8 cellular contexts compared by ENCODE assay signal in the genomic region with DNA sequence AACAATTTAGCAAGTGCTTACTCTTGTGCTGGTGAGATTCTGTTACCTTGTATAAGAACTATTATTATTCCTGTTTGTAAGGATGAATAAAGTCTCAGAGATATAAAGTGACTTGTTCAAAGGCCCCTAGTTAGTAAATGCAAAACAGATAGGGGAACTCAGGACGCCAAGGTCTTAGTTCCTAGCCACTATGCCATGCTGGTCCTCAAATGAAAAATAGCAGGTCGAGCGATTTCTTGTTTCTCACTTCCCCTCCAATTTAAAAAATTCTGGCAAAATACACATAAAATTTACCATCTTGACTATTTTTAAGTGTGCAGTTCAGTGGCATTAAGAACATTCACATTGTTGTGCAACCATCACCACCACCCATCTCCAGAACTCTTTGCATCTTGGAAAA. TPM values are rescaled to one million over a fixed set of nuclear protein-coding genes. Genes with fewer than 3 reads are reported as not detected.
DNase-seq lines count a peak whose midpoint lies in the region; ATAC-seq and TF ChIP-seq lines count a peak whose summit lies in the region.

No MANE protein-coding gene starts in this region.

- peak overlapping the region; percentile 60 for H3K27ac Mint-ChIP-seq in T-helper 2 cell treated with Interferon-gamma antibody and Interleukin-4, amounts not matched to agents 5 μg/mL and 100 μg/mL, for 36 hours
- no peak overlapping the region for H3K27ac Mint-ChIP-seq in glutamatergic neuron (ENCODE audit: unreplicated experiment)
- peak overlapping the region in 1 of 2 donors; percentile 42 for H3K27ac Mint-ChIP-seq in stimulated activated naive CD8-positive, alpha-beta T cell treated with anti-CD3 and anti-CD28 coated beads, Interleukin-15, amount 100 ng/mL, for 72 hours

- H3K4me3 Mint-ChIP-seq in T-helper 2 cell treated with Interferon-gamma antibody and Interleukin-4, amounts not matched to agents 5 μg/mL and 100 μg/mL, for 36 hours = peak overlapping the region; percentile 99
- peak overlapping the region; percentile 93 for H3K4me3 Mint-ChIP-seq in glutamatergic neuron (ENCODE audit: unreplicated experiment)
- peak overlapping the region; percentile 59 to 94 for H3K4me3 Mint-ChIP-seq in stimulated activated naive CD8-positive, alpha-beta T cell treated with anti-CD3 and anti-CD28 coated beads, Interleukin-15, amount 100 ng/mL, for 72 hours

- peak overlapping the region; percentile 97 for H3K4me3 ChIP-seq in WI38 (ENCODE audit: low read depth, low read length)

- H3K4me1 Mint-ChIP-seq in T-helper 2 cell treated with Interferon-gamma antibody and Interleukin-4, amounts not matched to agents 5 μg/mL and 100 μg/mL, for 36 hours (ENCODE audit: low read depth) = peaks cover 17% of the 10 kb centered on the region
- peaks cover 3% of the 10 kb centered on the region for H3K4me1 Mint-ChIP-seq in glutamatergic neuron (ENCODE audit: low read depth, unreplicated experiment)
- H3K4me1 Mint-ChIP-seq in stimulated activated naive CD8-positive, alpha-beta T cell treated with anti-CD3 and anti-CD28 coated beads, Interleukin-15, amount 100 ng/mL, for 72 hours = peaks cover 36% of the 10 kb centered on the region

- TF ChIP-seq CTCF in WI38 (IDR thresholded peaks at IDR 0.05; ENCODE audit: low read depth, low read length) (no peak), glutamatergic neuron (IDR thresholded peaks at IDR 0.05; ENCODE audit: partially characterized antibody, unreplicated experiment) (no peak)

- H3K9me3 Mint-ChIP-seq in T-helper 2 cell treated with Interferon-gamma antibody and Interleukin-4, amounts not matched to agents 5 μg/mL and 100 μg/mL, for 36 hours = no peaks in the 10 kb centered on the region
- H3K9me3 Mint-ChIP-seq in glutamatergic neuron (ENCODE audit: unreplicated experiment) = peaks cover 5% of the 10 kb centered on the region
- H3K9me3 Mint-ChIP-seq in stimulated activated naive CD8-positive, alpha-beta T cell treated with anti-CD3 and anti-CD28 coated beads, Interleukin-15, amount 100 ng/mL, for 72 hours = no peaks in the 10 kb centered on the region

- peaks cover 10% of the 10 kb centered on the region for H3K36me3 Mint-ChIP-seq in T-helper 2 cell treated with Interferon-gamma antibody and Interleukin-4, amounts not matched to agents 5 μg/mL and 100 μg/mL, for 36 hours (ENCODE audit: low read depth)
- no peaks in the 10 kb centered on the region for H3K36me3 Mint-ChIP-seq in glutamatergic neuron (ENCODE audit: unreplicated experiment)

- no peaks in the 10 kb centered on the region for H3K27me3 Mint-ChIP-seq in T-helper 2 cell treated with Interferon-gamma antibody and Interleukin-4, amounts not matched to agents 5 μg/mL and 100 μg/mL, for 36 hours (ENCODE audit: low read depth)
- no peaks in the 10 kb centered on the region for H3K27me3 Mint-ChIP-seq in glutamatergic neuron (ENCODE audit: unreplicated experiment)
- H3K27me3 Mint-ChIP-seq in stimulated activated naive CD8-positive, alpha-beta T cell treated with anti-CD3 and anti-CD28 coated beads, Interleukin-15, amount 100 ng/mL, for 72 hours = no peaks in the 10 kb centered on the region

- ATAC-seq in stimulated activated naive CD8-positive, alpha-beta T cell treated with anti-CD3 and anti-CD28 coated beads, Interleukin-15, amount 100 ng/mL, for 72 hours = no peak
- ATAC-seq in GM18517 (IDR thresholded peaks at IDR 0.05; ENCODE audit: unreplicated experiment) (no peak), HG03460 (IDR thresholded peaks at IDR 0.05; ENCODE audit: unreplicated experiment) (no peak)

- no peak for DNase-seq in T-helper 2 cell treated with Interferon-gamma antibody and Interleukin-4, amounts not matched to agents 5 μg/mL and 100 μg/mL, for 36 hours (ENCODE audit: low spot score)
- no peak for DNase-seq in T-helper 2 cell
- DNase-seq in glutamatergic neuron = no peak
- DNase-seq in stimulated activated naive CD8-positive, alpha-beta T cell treated with anti-CD3 and anti-CD28 coated beads, Interleukin-15, amount 100 ng/mL, for 72 hours = no peak
- DNase-seq in stimulated activated CD4-positive, alpha-beta T cell treated with anti-CD3 and anti-CD28 coated beads, Interleukin-4, amount 100 ng/mL, for 24 hours = no peak

RNA-seq across cellular contexts. Expression of gene TECR, which starts 1.1 kb away (rescaled TPM):
- total RNA-seq in glutamatergic neuron (ENCODE audit: unreplicated experiment) = 102 TPM

RNA-seq across cellular contexts. Expression of gene DNAJB1, which starts 12.3 kb away (rescaled TPM):
- total RNA-seq in glutamatergic neuron (ENCODE audit: unreplicated experiment) = 53.9 TPM

RNA-seq across cellular contexts. Expression of gene GIPC1, which starts 34.6 kb away (rescaled TPM):
- total RNA-seq in glutamatergic neuron (ENCODE audit: unreplicated experiment) = 53.4 TPM

RNA-seq across cellular contexts. Expression of gene NDUFB7, which starts 41.4 kb away (rescaled TPM):
- 145 TPM for total RNA-seq in glutamatergic neuron (ENCODE audit: unreplicated experiment)

RNA-seq across cellular contexts. Expression of gene CLEC17A, which starts 52.4 kb away (rescaled TPM):
- not detected for total RNA-seq in glutamatergic neuron (ENCODE audit: unreplicated experiment)
